Comparison of ENCODE assay signal across 16 cellular contexts in the genomic region with DNA sequence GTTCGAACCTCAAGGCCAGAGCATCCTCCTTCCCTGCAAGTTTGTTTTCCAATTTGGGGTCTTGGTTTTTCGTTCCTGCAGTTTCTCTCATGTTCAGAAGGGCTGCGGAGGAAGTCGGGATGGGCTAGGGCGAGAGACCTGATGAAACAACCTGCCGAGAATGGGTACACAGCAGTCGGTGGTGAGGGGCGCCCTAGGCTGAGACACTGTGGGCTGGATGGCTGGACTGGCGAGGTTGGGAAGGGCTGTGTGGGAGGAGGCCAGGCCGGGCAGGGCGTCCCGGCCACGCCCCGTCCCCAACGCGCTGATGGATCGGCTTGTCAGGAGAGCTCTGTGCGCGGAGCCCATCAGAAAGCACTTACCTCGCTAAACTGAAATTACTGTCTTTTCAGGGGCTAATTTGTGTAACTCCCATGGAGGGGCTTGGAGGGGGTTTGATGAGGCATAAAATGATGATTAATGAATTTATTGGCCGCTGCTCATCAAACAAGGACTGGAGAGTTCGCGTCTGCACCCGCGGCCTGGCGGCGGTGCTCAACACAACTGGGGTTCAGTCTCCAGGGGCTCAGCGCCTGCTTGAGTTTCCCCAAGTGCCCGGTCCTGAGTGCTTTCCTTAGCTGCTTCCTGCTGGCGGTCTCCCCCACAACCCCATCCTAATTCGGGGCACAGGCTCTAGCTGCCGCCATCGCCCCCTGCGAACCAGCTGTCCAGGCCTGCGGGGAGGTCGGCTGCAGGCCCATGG. TPM values are rescaled to one million over a fixed set of nuclear protein-coding genes. Genes with fewer than 3 reads are reported as not detected.
DNase-seq lines count a peak whose midpoint lies in the region; TF ChIP-seq lines count a peak whose summit lies in the region.
"Had no signal": no experiment of that assay in that cellular context is flagged by ENCODE, and none has a peak within 500 bp of the region (broad histone marks: within the 10 kb centered on the region; RNA-seq: fewer than 3 reads in every experiment).

No MANE protein-coding gene starts in this region.

- TF ChIP-seq CTCF in type B pancreatic cell (conservative IDR thresholded peaks at IDR 0.05), result no peak

- DNase-seq in NCI-H82 (lab: John Stamatoyannopoulos, UW) (peak; percentile 18), NCI-H82 treated with DMSO at 0.1 percent for 48 hours (lab: John Stamatoyannopoulos, UW; ENCODE audit: unreplicated experiment) (no peak), ecto neural progenitor cell (ENCODE audit: low spot score) (peak; percentile 75), left kidney (ENCODE audit: low read depth, low spot score) (peak; percentile 65), type B pancreatic cell (ENCODE audit: extremely low spot score, unreplicated experiment) (no peak), SK-N-DZ (ENCODE audit: low spot score) (no peak), NCI-H526 treated with DMSO at 0.1 percent for 48 hours (lab: John Stamatoyannopoulos, UW) (no peak), middle frontal gyrus (ENCODE audit: extremely low spot score, low spot score) (no peak)
- DNase-seq: activated CD8-positive, alpha-beta T cell treated with anti-CD3 and anti-CD28 coated beads, Interleukin-2, amount 10 ng/mL, durations not matched to agents 7 days and 5 days; activated naive CD8-positive, alpha-beta T cell treated with anti-CD3 and anti-CD28 coated beads, Interleukin-2, amount 10 ng/mL, durations not matched to agents 7 days and 5 days; brain microvascular endothelial cell; C1 segment of cervical spinal cord; NCI-H226; spleen had no signal

- peak overlapping the region; percentile 92 for H3K4me3 Mint-ChIP-seq in type B pancreatic cell
- H3K4me3 Mint-ChIP-seq: activated CD8-positive, alpha-beta T cell treated with anti-CD3 and anti-CD28 coated beads, Interleukin-2, amount 10 ng/mL, durations not matched to agents 7 days and 5 days; activated naive CD8-positive, alpha-beta T cell treated with anti-CD3 and anti-CD28 coated beads, Interleukin-2, amount 10 ng/mL, durations not matched to agents 7 days and 5 days had no signal

- peak overlapping the region; percentile 74 for H3K27ac Mint-ChIP-seq in type B pancreatic cell
- H3K27ac Mint-ChIP-seq: activated CD8-positive, alpha-beta T cell treated with anti-CD3 and anti-CD28 coated beads, Interleukin-2, amount 10 ng/mL, durations not matched to agents 7 days and 5 days; activated naive CD8-positive, alpha-beta T cell treated with anti-CD3 and anti-CD28 coated beads, Interleukin-2, amount 10 ng/mL, durations not matched to agents 7 days and 5 days; nephron had no signal

- H3K36me3 Mint-ChIP-seq in type B pancreatic cell, result peaks cover 30% of the 10 kb centered on the region
- H3K36me3 Mint-ChIP-seq: activated naive CD8-positive, alpha-beta T cell treated with anti-CD3 and anti-CD28 coated beads, Interleukin-2, amount 10 ng/mL, durations not matched to agents 7 days and 5 days had no signal

- peaks cover 92% of the 10 kb centered on the region for H3K27me3 Mint-ChIP-seq in type B pancreatic cell

- no peaks in the 10 kb centered on the region for H3K9me3 Mint-ChIP-seq in type B pancreatic cell
- H3K9me3 Mint-ChIP-seq: activated naive CD8-positive, alpha-beta T cell treated with anti-CD3 and anti-CD28 coated beads, Interleukin-2, amount 10 ng/mL, durations not matched to agents 7 days and 5 days; nephron had no signal

- H3K4me1 Mint-ChIP-seq in type B pancreatic cell (ENCODE audit: unreplicated experiment), result peaks cover 43% of the 10 kb centered on the region
- H3K4me1 Mint-ChIP-seq: activated naive CD8-positive, alpha-beta T cell treated with anti-CD3 and anti-CD28 coated beads, Interleukin-2, amount 10 ng/mL, durations not matched to agents 7 days and 5 days had no signal

RNA-seq across cellular contexts. Expression of a gene that starts 9.0 kb away (rescaled TPM):
- total RNA-seq in type B pancreatic cell (ENCODE audit: low replicate concordance), result 21.5 and 29.1 TPM in 2 replicates
- 4.6 and 6.1 TPM in 2 replicates for polyA plus RNA-seq in SK-N-DZ (2014; cell fraction: cytosol; rRNA removed)
- 4.3 and 6.3 TPM in 2 replicates for polyA plus RNA-seq in SK-N-DZ (2014; cell fraction: nucleus; rRNA removed)
- total RNA-seq: activated CD8-positive, alpha-beta T cell treated with anti-CD3 and anti-CD28 coated beads, Interleukin-2, amount 10 ng/mL, durations not matched to agents 7 days and 5 days; activated naive CD8-positive, alpha-beta T cell treated with anti-CD3 and anti-CD28 coated beads, Interleukin-2, amount 10 ng/mL, durations not matched to agents 7 days and 5 days; mesenteric fat pad; spleen had no signal
- polyA plus RNA-seq: spleen had no signal

Comparison
In these comparisons a context has a peak if more than half of its experiments do, and no peak if none do; other contexts are left out.
1. DNase-seq: peak in NCI-H82 (single experiment), ecto neural progenitor cell (single experiment) and left kidney (single experiment); none in NCI-H82 treated with DMSO at 0.1 percent for 48 hours (single experiment), type B pancreatic cell (single experiment), SK-N-DZ (single experiment), NCI-H526 treated with DMSO at 0.1 percent for 48 hours (single experiment) and middle frontal gyrus (single experiment).